Comparison of ENCODE assay signal across 22 cellular contexts in genomic region chr10:118430190-118430589, GRCh38.
DNase-seq lines count a peak whose midpoint lies in the region; ATAC-seq, FAIRE-seq and TF ChIP-seq lines count a peak whose summit lies in the region.
"Had no signal": no experiment of that assay in that cellular context is flagged by ENCODE, and none has a peak within 500 bp of the region (broad histone marks: within the 10 kb centered on the region; RNA-seq: fewer than 3 reads in every experiment).

No MANE protein-coding gene starts in this region.

- POLR2A ChIA-PET in SK-N-SH (lab: Yijun Ruan, JAX): no interaction called here
- POLR2A ChIA-PET in HepG2 (lab: Yijun Ruan, JAX): no interaction called here
- POLR2A ChIA-PET in K562 (lab: Yijun Ruan, JAX): no interaction called here

- H4K20me1 ChIP-seq in SK-N-SH (ENCODE audit: insufficient read depth) (no peaks in the 10 kb centered on the region), HepG2 (ENCODE audit: insufficient read depth, low read length) (no peaks in the 10 kb centered on the region), K562 (replicated peaks; ENCODE audit: control insufficient read depth, insufficient read depth, low read length) (no peaks in the 10 kb centered on the region)
- H4K20me1 ChIP-seq: BLaER1 treated with 17β-estradiol and CSF1 and Interleukin-3, amounts not matched to agents 10 nM and 100 nM had no signal

- CTCF ChIA-PET in SK-N-SH (lab: Yijun Ruan, JAX): interaction anchor here (1.2 to 3.9 kb wide), 2 partner anchors 10 to 29 kb away, joined by 3 to 21 read pairs; no protein-coding TSS in a partner anchor
- CTCF ChIA-PET in HepG2 (lab: Yijun Ruan, JAX; ENCODE audit: low intra/inter-chr PET ratio, low total read pairs): no interaction called here
- CTCF ChIA-PET in K562 (lab: Yijun Ruan, JAX; ENCODE audit: low intra/inter-chr PET ratio): no interaction called here

- WGBS in SK-N-SH (ENCODE audit: low lambda C conversion rate): 53% methylated on average over 6 of the region's 6 CpGs
- 52% methylated on average over 6 of the region's 6 CpGs for WGBS in HepG2 (ENCODE audit: low lambda C conversion rate)
- WGBS in right lobe of liver (ENCODE audit: insufficient coverage, low coverage, low lambda C conversion rate, missing lambda C conversion rate): 69% methylated on average over 5 of the region's 6 CpGs
- 20% methylated on average over 6 of the region's 6 CpGs for WGBS in K562 (ENCODE audit: insufficient coverage, low coverage, missing lambda C conversion rate)

- no peaks in the 10 kb centered on the region for H3K9me2 ChIP-seq in SK-N-SH

- H3K4me3 ChIP-seq in SK-N-SH (ENCODE audit: low read depth in 2 of 2, low read length in 1 of 2) (no peak overlapping the region), HepG2 (replicated peaks in 1 of 3; ENCODE audit: insufficient read depth in 1 of 3, low read depth in 2 of 3, low read length in 3 of 3) (no peak overlapping the region), right lobe of liver (no peak overlapping the region), K562 (no peak overlapping the region)
- H3K4me3 ChIP-seq: A549; BLaER1 treated with 17β-estradiol and CSF1 and Interleukin-3, amounts not matched to agents 10 nM and 100 nM; GM12878 had no signal

- TF ChIP-seq EP300 in SK-N-SH (IDR thresholded peaks at IDR 0.05; ENCODE audit: borderline replicate concordance in 1 of 2, low read depth in 1 of 2, low read length in 1 of 2) (no peak), HepG2 (IDR thresholded peaks at IDR 0.05; ENCODE audit: low read depth in 2 of 2, low read length in 2 of 2) (no peak), HepG2 (CRISPR knock-in tag; IDR thresholded peaks at IDR 0.05; ENCODE audit: borderline replicate concordance) (no peak), K562 (IDR thresholded peaks at IDR 0.05; ENCODE audit: low read length) (no peak)

- FAIRE-seq in HepG2 (lab: Jason Lieb, UNC): peak; percentile 26
- no peak for FAIRE-seq in K562 (lab: Jason Lieb, UNC)
- FAIRE-seq: A549, D721Med, GM12878, GM12892, GM18507 had no signal

- H2AFZ ChIP-seq in SK-N-SH (ENCODE audit: low read depth) (no peak overlapping the region), HepG2 (ENCODE audit: low read length) (no peak overlapping the region), K562 (ENCODE audit: low read depth, low read length) (no peak overlapping the region)

- no peaks in the 10 kb centered on the region for H3F3A ChIP-seq in SK-N-SH (replicated peaks; ENCODE audit: insufficient read depth)

- no peaks in the 10 kb centered on the region for H3K9me1 ChIP-seq in K562 (ENCODE audit: control insufficient read depth, insufficient read depth, low read length)

- DNase-seq in SK-N-SH: no peak
- no peak for DNase-seq in HepG2 (ENCODE audit: low spot score)
- DNase-seq in right lobe of liver: no peak
- DNase-seq in K562 (ENCODE audit: extremely low read depth in 1 of 4, low spot score in 3 of 4): no peak
- no peak for DNase-seq in EL
- no peak for DNase-seq in NCI-H446 treated with DMSO at 0.1 percent for 48 hours (lab: John Stamatoyannopoulos, UW)
- DNase-seq: AML-193; Caco-2; Calu3; CD4-positive, alpha-beta T cell; CD8-positive, alpha-beta T cell; DMS79 treated with DMSO at 0.1 percent for 48 hours; GDM1 had no signal

- H3K27ac ChIP-seq in SK-N-SH (ENCODE audit: low read depth in 2 of 2, low read length in 1 of 2) (no peak overlapping the region), HepG2 (ENCODE audit: extremely low read length, insufficient read depth, low read length) (no peak overlapping the region), right lobe of liver (no peak overlapping the region), K562 (ENCODE audit: extremely low read depth, low read depth, low read length) (no peak overlapping the region)
- H3K27ac ChIP-seq: 22Rv1; A549; BLaER1 treated with 17β-estradiol and CSF1 and Interleukin-3, amounts not matched to agents 10 nM and 100 nM; C4-2B had no signal

- BruUV-seq in HepG2 (replicated peaks; lab: Mats Ljungman, UMichigan) (no TSS peak), K562 (replicated peaks; lab: Mats Ljungman, UMichigan) (no TSS peak)

- TF ChIP-seq POLR2A in HepG2 (IDR thresholded peaks at IDR 0.05; ENCODE audit: insufficient read depth in 1 of 2, low read depth in 2 of 2, low read length in 2 of 2): no peak
- no peak for TF ChIP-seq POLR2A in right lobe of liver (IDR thresholded peaks at IDR 0.05)
- no peak for TF ChIP-seq POLR2A in K562 (conservative IDR thresholded peaks at IDR 0.05)

- ATAC-seq in SK-N-SH treated with all-trans-retinoic acid at 6 μM for 48 hours (no peak), HepG2 (no peak), right lobe of liver (no peak), K562 (no peak)
- ATAC-seq: A549; CD8-positive, alpha-beta T cell; GM12878 had no signal

- H3K9ac ChIP-seq in SK-N-SH: no peak overlapping the region
- no peak overlapping the region for H3K9ac ChIP-seq in HepG2 (ENCODE audit: insufficient read depth, low read depth, low read length)
- no peak overlapping the region for H3K9ac ChIP-seq in K562 (ENCODE audit: insufficient read depth in 1 of 2, low read depth in 2 of 2, low read length in 2 of 2)
- H3K9ac ChIP-seq: BLaER1 treated with 17β-estradiol and CSF1 and Interleukin-3, amounts not matched to agents 10 nM and 100 nM had no signal

- no peaks in the 10 kb centered on the region for H3K27me3 ChIP-seq in SK-N-SH (ENCODE audit: insufficient read depth)
- H3K27me3 ChIP-seq in HepG2 (ENCODE audit: control insufficient read depth in 1 of 2, insufficient read depth in 2 of 2, low read length in 2 of 2): no peaks in the 10 kb centered on the region
- no peaks in the 10 kb centered on the region for H3K27me3 ChIP-seq in right lobe of liver
- H3K27me3 ChIP-seq in K562 (ENCODE audit: control insufficient read depth in 2 of 2, insufficient read depth in 2 of 2, low read length in 2 of 2): no peaks in the 10 kb centered on the region
- H3K27me3 ChIP-seq: BLaER1 treated with 17β-estradiol and CSF1 and Interleukin-3, amounts not matched to agents 10 nM and 100 nM had no signal

- H3K4me2 ChIP-seq in SK-N-SH (no peak overlapping the region), HepG2 (ENCODE audit: low read depth, low read length) (no peak overlapping the region), K562 (ENCODE audit: insufficient read depth, low read length) (no peak overlapping the region)
- H3K4me2 ChIP-seq: A549; BLaER1 treated with 17β-estradiol and CSF1 and Interleukin-3, amounts not matched to agents 10 nM and 100 nM had no signal

- H3K36me3 ChIP-seq in SK-N-SH (replicated peaks in 1 of 2; ENCODE audit: control insufficient read depth in 1 of 2, insufficient read depth in 2 of 2, low read length in 1 of 2): no peaks in the 10 kb centered on the region
- H3K36me3 ChIP-seq in HepG2 (replicated peaks in 1 of 2; ENCODE audit: control insufficient read depth in 1 of 2, insufficient read depth in 2 of 2, low read length in 2 of 2): no peaks in the 10 kb centered on the region
- H3K36me3 ChIP-seq in right lobe of liver: no peaks in the 10 kb centered on the region
- no peaks in the 10 kb centered on the region for H3K36me3 ChIP-seq in K562 (ENCODE audit: control insufficient read depth, insufficient read depth, low read length)
- H3K36me3 ChIP-seq: BLaER1 treated with 17β-estradiol and CSF1 and Interleukin-3, amounts not matched to agents 10 nM and 100 nM had no signal

- H3K79me2 ChIP-seq in SK-N-SH (ENCODE audit: insufficient read depth) (no peaks in the 10 kb centered on the region), HepG2 (ENCODE audit: insufficient read depth, low read length) (no peaks in the 10 kb centered on the region), K562 (ENCODE audit: control insufficient read depth, insufficient read depth, low read length) (no peaks in the 10 kb centered on the region)

- TF ChIP-seq RAD21 in SK-N-SH (IDR thresholded peaks at IDR 0.05; ENCODE audit: low read length): no peak
- no peak for TF ChIP-seq RAD21 in HepG2 (CRISPR knock-in tag; IDR thresholded peaks at IDR 0.05)
- no peak for TF ChIP-seq RAD21 in K562 (CRISPR knock-in tag; conservative IDR thresholded peaks at IDR 0.05 in 1 of 2, IDR thresholded peaks at IDR 0.05 in 1 of 2)

- no peaks in the 10 kb centered on the region for H3K9me3 ChIP-seq in SK-N-SH
- no peaks in the 10 kb centered on the region for H3K9me3 ChIP-seq in HepG2 (ENCODE audit: low read length)
- H3K9me3 ChIP-seq in right lobe of liver: no peaks in the 10 kb centered on the region
- no peaks in the 10 kb centered on the region for H3K9me3 ChIP-seq in K562 (replicated peaks; ENCODE audit: control insufficient read depth, insufficient read depth, low read depth, low read length)
- H3K9me3 ChIP-seq: A549, Caco-2 had no signal

- intact Hi-C loops in HepG2 (cut with micrococcal nuclease; ENCODE audit: unreplicated experiment): no loop called here
- intact Hi-C loops in right lobe of liver (cut with DNase I): no loop called here
- intact Hi-C loops in K562 (cut with micrococcal nuclease): no loop called here

- in situ Hi-C loops in HepG2 (cut with HindIII; ENCODE audit: extremely low pct_ligation_motif_present, low pct_unique_long_range_greater_than_20kb): loop anchor here (25.0 kb wide), 1 partner anchor 943 kb away; no protein-coding TSS in a partner anchor
- in situ Hi-C loops in K562 (cut with MboI): no loop called here

- H3K4me1 ChIP-seq in SK-N-SH (ENCODE audit: control insufficient read depth in 1 of 2, insufficient read depth in 2 of 2, low read depth in 1 of 2, low read length in 1 of 2): no peaks in the 10 kb centered on the region
- H3K4me1 ChIP-seq in HepG2 (ENCODE audit: insufficient read depth, low read length): no peaks in the 10 kb centered on the region
- H3K4me1 ChIP-seq in right lobe of liver: no peaks in the 10 kb centered on the region
- H3K4me1 ChIP-seq in K562 (replicated peaks in 1 of 2; ENCODE audit: control insufficient read depth in 2 of 2, insufficient read depth in 2 of 2, low read length in 2 of 2): no peaks in the 10 kb centered on the region
- H3K4me1 ChIP-seq: A549; BLaER1 treated with 17β-estradiol and CSF1 and Interleukin-3, amounts not matched to agents 10 nM and 100 nM; Caco-2 had no signal

- TF ChIP-seq CTCF in SK-N-SH (IDR thresholded peaks at IDR 0.05) (no peak), HepG2 (CRISPR knock-in tag; IDR thresholded peaks at IDR 0.05) (no peak), right lobe of liver (IDR thresholded peaks at IDR 0.05) (no peak), K562 (IDR thresholded peaks at IDR 0.05 in 2 of 3, conservative IDR thresholded peaks at IDR 0.05 in 1 of 3; ENCODE audit: insufficient read depth in 2 of 3, low read depth in 1 of 3, low read length in 3 of 3) (no peak)

TF ChIP-seq in SK-N-SH treated with all-trans-retinoic acid at 6 μM for 48 hours, 23 proteins besides CTCF, POLR2A, EP300 and RAD21 (continues in another document):
- TF ChIP-seq RARB (CRISPR knock-in tag; IDR thresholded peaks at IDR 0.05) (no peak), ZC3H10 (CRISPR knock-in tag; IDR thresholded peaks at IDR 0.05) (no peak)

TF ChIP-seq in SK-N-SH, 30 proteins besides CTCF, POLR2A, EP300 and RAD21 (continues in another document):
- no peak for TF ChIP-seq RCOR1 (IDR thresholded peaks at IDR 0.05; ENCODE audit: low read length)
- no peak for TF ChIP-seq TEAD4 (IDR thresholded peaks at IDR 0.05; ENCODE audit: borderline replicate concordance, insufficient read depth)

TF ChIP-seq in K562, 482 proteins besides CTCF, POLR2A, EP300 and RAD21:
- TF ChIP-seq SNIP1 (IDR thresholded peaks at IDR 0.05; ENCODE audit: low read depth) (no peak), ZNF146 (CRISPR knock-in tag; IDR thresholded peaks at IDR 0.05; ENCODE audit: unreplicated experiment) (peak; percentile 49)
